In the genomic region with DNA sequence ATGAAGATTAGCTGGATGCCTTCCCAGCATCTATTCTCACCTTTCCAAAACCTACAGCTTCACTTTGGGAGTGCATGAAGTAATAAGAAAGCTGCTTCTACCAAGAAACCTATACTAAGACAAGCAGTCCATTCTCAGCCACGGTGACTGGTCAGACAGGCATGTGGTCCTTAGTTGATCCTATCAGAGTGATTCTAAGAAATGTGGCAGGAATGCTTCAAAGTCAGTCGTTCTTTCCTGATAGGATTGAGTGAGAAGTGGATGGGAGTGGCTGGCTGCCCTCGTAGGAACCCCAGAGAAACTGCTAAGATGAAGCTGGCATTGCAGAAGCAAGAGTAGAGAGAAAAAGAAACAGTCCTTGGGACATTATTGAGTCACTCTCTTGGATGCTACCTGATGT, we compare ENCODE assay signal across 19 cellular contexts. TPM values are rescaled to one million over a fixed set of nuclear protein-coding genes. Genes with fewer than 3 reads are reported as not detected.
DNase-seq lines count a peak whose midpoint lies in the region; ATAC-seq and TF ChIP-seq lines count a peak whose summit lies in the region.
"Had no signal": no experiment of that assay in that cellular context is flagged by ENCODE, and none has a peak within 500 bp of the region (broad histone marks: within the 10 kb centered on the region; RNA-seq: fewer than 3 reads in every experiment).

No MANE protein-coding gene starts in this region.

- no TSS peak for BruUV-seq in Calu3 (replicated peaks; lab: Mats Ljungman, UMichigan)

- H3K4me1 Mint-ChIP-seq in Calu3 (ENCODE audit: low read depth, unreplicated experiment) (peaks cover 59% of the 10 kb centered on the region), endothelial cell (ENCODE audit: unreplicated experiment) (peaks cover 21% of the 10 kb centered on the region), nephron progenitor cell (peaks cover 28% of the 10 kb centered on the region)
- H3K4me1 Mint-ChIP-seq: IgD-negative memory B cell had no signal

- H3K4me3 Mint-ChIP-seq in Calu3 (ENCODE audit: low read depth, unreplicated experiment) (no peak overlapping the region), endothelial cell (ENCODE audit: unreplicated experiment) (no peak overlapping the region), nephron progenitor cell (no peak overlapping the region)
- H3K4me3 Mint-ChIP-seq: IgD-negative memory B cell had no signal

- no peak for DNase-seq in Calu3
- peak; percentile 54 for DNase-seq in M059J (ENCODE audit: low read depth)
- DNase-seq in endothelial cell (ENCODE audit: low spot score), result no peak
- no peak for DNase-seq in nephron progenitor cell
- no peak for DNase-seq in omental fat pad (ENCODE audit: low spot score)
- DNase-seq in activated CD8-positive, alpha-beta memory T cell treated with anti-CD3 and anti-CD28 coated beads, Interleukin-2, amount 50 U/mL, for 4 hours, result no peak
- DNase-seq: COR-L47, H7, MV-4-11, NCI-H1417 treated with DMSO at 0.1 percent for 48 hours, NCI-H2029, NCI-H2171, NCI-H510A, NCI-H774, PC-3 had no signal

- CTCF ChIA-PET in Calu3 (lab: Charles Lee), result interaction anchor here (1.5 kb wide), 1 partner anchor 14 kb away, joined by 4 read pairs; no protein-coding TSS in a partner anchor

- TF ChIP-seq CTCF in Calu3 (IDR thresholded peaks at IDR 0.05; ENCODE audit: unreplicated experiment) (no peak), endothelial cell (IDR thresholded peaks at IDR 0.05; ENCODE audit: unreplicated experiment) (no peak), nephron progenitor cell (IDR thresholded peaks at IDR 0.05) (no peak), omental fat pad (IDR thresholded peaks at IDR 0.05) (no peak)

- no peaks in the 10 kb centered on the region for H3K27me3 Mint-ChIP-seq in Calu3 (ENCODE audit: unreplicated experiment)
- no peaks in the 10 kb centered on the region for H3K27me3 Mint-ChIP-seq in endothelial cell (ENCODE audit: unreplicated experiment)
- peaks cover 2% of the 10 kb centered on the region for H3K27me3 Mint-ChIP-seq in nephron progenitor cell (ENCODE audit: low read depth, poor library complexity)

- H3K9me3 Mint-ChIP-seq in Calu3 (ENCODE audit: low read depth, unreplicated experiment) (peaks cover 8% of the 10 kb centered on the region), endothelial cell (ENCODE audit: unreplicated experiment) (no peaks in the 10 kb centered on the region), nephron progenitor cell (peaks cover 12% of the 10 kb centered on the region)

- H3K27ac Mint-ChIP-seq in Calu3 (ENCODE audit: unreplicated experiment) (peak overlapping the region; percentile 62), endothelial cell (ENCODE audit: unreplicated experiment) (peak overlapping the region; percentile 37), nephron progenitor cell (peak overlapping the region; percentile 29)
- H3K27ac Mint-ChIP-seq: IgD-negative memory B cell had no signal

- intact Hi-C loops in Calu3 (cut with micrococcal nuclease; ENCODE audit: unreplicated experiment), result no loop called here

- ATAC-seq in omental fat pad (ENCODE audit: low FRiP score) (no peak), GM18502 (IDR thresholded peaks at IDR 0.05; ENCODE audit: poor library complexity, unreplicated experiment) (no peak)
- ATAC-seq: PC-3 had no signal

- H3K36me3 Mint-ChIP-seq in Calu3 (ENCODE audit: insufficient read depth, unreplicated experiment) (peaks cover 9% of the 10 kb centered on the region), endothelial cell (ENCODE audit: low read depth, unreplicated experiment) (peaks cover 6% of the 10 kb centered on the region), nephron progenitor cell (ENCODE audit: low read depth) (peaks cover 7% of the 10 kb centered on the region)
- H3K36me3 Mint-ChIP-seq: IgD-negative memory B cell had no signal

RNA-seq across cellular contexts. Expression of a gene that starts 16.6 kb away (rescaled TPM):
- total RNA-seq in Calu3 (2022), result not detected in 2 replicates
- not detected in 2 replicates for total RNA-seq in M059J (2014; rRNA removed; shearing (Covaris generic))
- total RNA-seq in endothelial cell (ENCODE audit: unreplicated experiment), result 6.7 TPM
- total RNA-seq in omental fat pad, result not detected
- total RNA-seq: LHCN-M2, PC-3, SK-MEL-5 had no signal
